Comparison of ENCODE assay signal across 23 cellular contexts in the genomic region with DNA sequence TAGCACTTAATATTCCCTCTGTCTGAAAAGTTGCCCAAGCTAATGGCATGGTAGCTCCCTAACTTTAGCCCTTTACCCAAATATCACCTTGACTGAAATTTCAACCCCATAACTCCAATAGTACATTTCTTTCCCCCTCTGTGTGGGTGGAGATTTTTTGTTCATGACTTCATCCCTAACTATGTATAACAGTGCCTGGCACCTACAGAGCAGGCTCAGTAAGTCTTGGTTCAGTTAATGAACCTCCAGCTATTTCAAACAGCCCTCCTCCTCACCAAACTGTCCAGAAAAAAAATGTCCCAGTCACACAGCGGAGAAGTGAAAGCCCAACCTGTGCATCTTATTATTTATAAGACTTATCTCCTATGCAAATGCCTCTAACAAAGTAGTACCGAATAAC. TPM values are rescaled to one million over a fixed set of nuclear protein-coding genes. Genes with fewer than 3 reads are reported as not detected.
DNase-seq lines count a peak whose midpoint lies in the region; ATAC-seq, FAIRE-seq and TF ChIP-seq lines count a peak whose summit lies in the region.
"Had no signal": no experiment of that assay in that cellular context is flagged by ENCODE, and none has a peak within 500 bp of the region (broad histone marks: within the 10 kb centered on the region; RNA-seq: fewer than 3 reads in every experiment).

No MANE protein-coding gene starts in this region.

- no peaks in the 10 kb centered on the region for H3K9me3 ChIP-seq in cardiac muscle cell (ENCODE audit: low read depth)
- no peaks in the 10 kb centered on the region for H3K9me3 ChIP-seq in left ventricle myocardium inferior (replicated peaks)
- H3K9me3 ChIP-seq in Panc1 (ENCODE audit: control insufficient read depth, insufficient read depth, low read depth, low read length) = no peaks in the 10 kb centered on the region
- H3K9me3 ChIP-seq in hepatocyte (ENCODE audit: low read depth) = no peaks in the 10 kb centered on the region
- H3K9me3 ChIP-seq: esophagus squamous epithelium, lower lobe of right lung, ovary, testis had no signal

- FAIRE-seq in RCC 7860 (lab: Jason Lieb, UNC) = no peak

- TF ChIP-seq CTCF in cardiac muscle cell (IDR thresholded peaks at IDR 0.05; ENCODE audit: low read depth, low read length) = no peak
- no peak for TF ChIP-seq CTCF in left ventricle myocardium inferior (IDR thresholded peaks at IDR 0.05; ENCODE audit: borderline replicate concordance)
- no peak for TF ChIP-seq CTCF in Panc1 (IDR thresholded peaks at IDR 0.05)
- TF ChIP-seq CTCF in hepatocyte (IDR thresholded peaks at IDR 0.05; ENCODE audit: poor library complexity) = no peak

- no peaks in the 10 kb centered on the region for H4K20me1 ChIP-seq in hepatocyte (ENCODE audit: insufficient read depth, poor library complexity, severe bottlenecking)

- H3K36me3 ChIP-seq in cardiac muscle cell (peaks cover 35% of the 10 kb centered on the region), left ventricle myocardium inferior (no peaks in the 10 kb centered on the region), Panc1 (ENCODE audit: control insufficient read depth, insufficient read depth, low read length) (peaks cover 78% of the 10 kb centered on the region), hepatocyte (replicated peaks; ENCODE audit: insufficient read depth, low read depth) (no peaks in the 10 kb centered on the region)
- H3K36me3 ChIP-seq: lower lobe of right lung, ovary had no signal

- H3K79me2 ChIP-seq in hepatocyte = no peaks in the 10 kb centered on the region

- peak overlapping the region; percentile 30 for H3K27ac ChIP-seq in cardiac muscle cell
- H3K27ac ChIP-seq in left ventricle myocardium inferior (replicated peaks) = no peak overlapping the region
- no peak overlapping the region for H3K27ac ChIP-seq in Panc1 (ENCODE audit: low read length)
- peak overlapping the region; percentile 88 for H3K27ac ChIP-seq in hepatocyte
- H3K27ac ChIP-seq: esophagus squamous epithelium, KMS-11, lower lobe of right lung, ovary, testis had no signal

- H3K4me1 ChIP-seq in cardiac muscle cell (ENCODE audit: low read depth) (peaks cover 32% of the 10 kb centered on the region), left ventricle myocardium inferior (peaks cover 19% of the 10 kb centered on the region), Panc1 (ENCODE audit: control insufficient read depth, insufficient read depth, low read length) (no peaks in the 10 kb centered on the region), hepatocyte (ENCODE audit: insufficient read depth) (peaks cover 6% of the 10 kb centered on the region)
- H3K4me1 ChIP-seq: esophagus squamous epithelium, lower lobe of right lung, testis had no signal

- intact Hi-C loops in left ventricle myocardium inferior (cut with micrococcal nuclease) = no loop called here
- intact Hi-C loops in Panc1 (cut with micrococcal nuclease; ENCODE audit: unreplicated experiment) = no loop called here

- no peak overlapping the region for H3K4me2 ChIP-seq in hepatocyte
- H3K4me2 ChIP-seq: KMS-11 had no signal

- no TSS peak for BruUV-seq in Panc1 (replicated peaks; lab: Mats Ljungman, UMichigan)

- in situ Hi-C loops in Panc1 (cut with HindIII; ENCODE audit: low pct_unique_long_range_greater_than_20kb, low sequenced_read_pairs) = no loop called here

- H2AFZ ChIP-seq in hepatocyte = no peak overlapping the region

- DNase-seq in cardiac muscle cell (ENCODE audit: low read depth in 1 of 2, low spot score in 1 of 2) = no peak
- DNase-seq in left ventricle myocardium inferior = no peak
- DNase-seq in Panc1 (ENCODE audit: low read depth, low spot score) = no peak
- DNase-seq in hepatocyte (ENCODE audit: low spot score) = peak; percentile 19
- no peak for DNase-seq in RCC 7860 (ENCODE audit: low spot score)
- no peak for DNase-seq in SKM-1 treated with dmso at 0.1 percent for 144 hours (lab: John Stamatoyannopoulos, UW; ENCODE audit: unreplicated experiment)
- no peak for DNase-seq in NCI-H2171 treated with DMSO at 0.1 percent for 48 hours (lab: John Stamatoyannopoulos, UW)
- DNase-seq: activated CD8-positive, alpha-beta memory T cell treated with anti-CD3 and anti-CD28 coated beads for 24 hours; effector CD4-positive, alpha-beta T cell; esophagus squamous epithelium; glutamatergic neuron; lower lobe of right lung; NCI-H1105; NCI-H524 treated with DMSO at 0.1 percent for 48 hours; ovary; T-cell; testis had no signal

- WGBS in hepatocyte (ENCODE audit: low lambda C conversion rate, missing lambda C conversion rate) = 95% methylated on average over 2 of the region's 2 CpGs

- H3K4me3 ChIP-seq in cardiac muscle cell (no peak overlapping the region), left ventricle myocardium inferior (no peak overlapping the region), Panc1 (ENCODE audit: low read depth in 2 of 2, low read length in 2 of 2) (no peak overlapping the region), hepatocyte (no peak overlapping the region)
- H3K4me3 ChIP-seq: esophagus squamous epithelium, lower lobe of right lung, ovary, testis had no signal

- H3K27me3 ChIP-seq in cardiac muscle cell (no peaks in the 10 kb centered on the region), left ventricle myocardium inferior (ENCODE audit: low read depth) (no peaks in the 10 kb centered on the region), Panc1 (ENCODE audit: control insufficient read depth, insufficient read depth, low read length) (no peaks in the 10 kb centered on the region), hepatocyte (no peaks in the 10 kb centered on the region)
- H3K27me3 ChIP-seq: esophagus squamous epithelium, ovary, testis had no signal

- ATAC-seq in Panc1 = peak; percentile 30; the same call in 1 of the 2 replicates
- no peak for ATAC-seq in GM19463 (IDR thresholded peaks at IDR 0.05; ENCODE audit: unreplicated experiment)
- ATAC-seq: lower lobe of right lung; Right ventricle myocardium inferior; sciatic nerve; stimulated activated memory B cell treated with anti-CD40 and anti-IgM and Interleukin-4, amounts not matched to agents 10 μg/mL and 1 μg/mL and 100 μg/mL, for 72 hours; T-cell; WTC11 had no signal

- CTCF ChIA-PET in Panc1 (lab: Charles Lee) = no interaction called here

- H3K9me2 ChIP-seq in hepatocyte (replicated peaks; ENCODE audit: insufficient read depth) = no peaks in the 10 kb centered on the region

- POLR2A ChIA-PET in Panc1 (lab: Charles Lee) = no interaction called here

RNA-seq across cellular contexts. Expression of gene BUB1, which starts 18.6 kb away (rescaled TPM):
- 17.3 and 64.2 TPM in 2 replicates for total RNA-seq in cardiac muscle cell
- 17.9 and 95.8 TPM in 2 replicates for polyA plus RNA-seq in cardiac muscle cell
- total RNA-seq in left ventricle myocardium inferior = 0.66 TPM
- total RNA-seq in Panc1 (2021; ENCODE audit: unreplicated experiment) = 91.2 TPM
- 28.6 TPM for polyA plus RNA-seq in Panc1 (2012; ENCODE audit: insufficient read length)
- 9.4 and 12.4 TPM in 2 replicates for total RNA-seq in hepatocyte
- polyA plus RNA-seq in hepatocyte = 5.8 and 6.9 TPM in 2 replicates

Comparison
In these comparisons a context has a peak if more than half of its experiments do, and no peak if none do; other contexts are left out.
1. H3K27ac ChIP-seq: peak in cardiac muscle cell (single experiment) and hepatocyte (single experiment); none in left ventricle myocardium inferior (single experiment) and Panc1 (single experiment).